In genomic region chrX:47560179-47560830, GRCh38 we compare ENCODE assay signal across 8 cellular contexts. TPM values are rescaled to one million over a fixed set of nuclear protein-coding genes. Genes with fewer than 3 reads are reported as not detected.
DNase-seq lines count a peak whose midpoint lies in the region; ATAC-seq and TF ChIP-seq lines count a peak whose summit lies in the region.

No MANE protein-coding gene starts in this region.

- H3K27me3 ChIP-seq in adrenal gland (no peaks in the 10 kb centered on the region), liver (ENCODE audit: control insufficient read depth in 4 of 4, insufficient read depth in 4 of 4, low read length in 3 of 4) (no peaks in the 10 kb centered on the region)

- H3K9ac ChIP-seq in liver (ENCODE audit: low read depth in 1 of 2, low read length in 2 of 2): peak overlapping the region; percentile 33 to 60

- intact Hi-C loops in adrenal gland (cut with DNase I): loop anchor here in 1 of 2 donors (10.0 kb wide), 1 partner anchor 84 kb away; no protein-coding TSS in a partner anchor

- H3K4me3 ChIP-seq in adrenal gland: peak overlapping the region in 2 of 4 donors; percentile 52 to 63
- H3K4me3 ChIP-seq in liver (ENCODE audit: low read depth in 1 of 3, low read length in 3 of 3): peak overlapping the region in 2 of 3 donors; percentile 42 to 44

- no peak for DNase-seq in activated naive CD4-positive, alpha-beta T cell treated with anti-CD3 and anti-CD28 coated beads, Interleukin-2, amount 50 U/mL, for 16 hours
- no peak for DNase-seq in adrenal gland
- DNase-seq in type B pancreatic cell (ENCODE audit: extremely low spot score, unreplicated experiment): no peak
- no peak for DNase-seq in H4 (ENCODE audit: low spot score)
- no peak for DNase-seq in cerebellum (ENCODE audit: low spot score)

- H3K36me3 Mint-ChIP-seq in activated naive CD4-positive, alpha-beta T cell treated with anti-CD3 and anti-CD28 coated beads, Interleukin-2, amount 50 U/mL, for 24 hours: peaks cover 9% of the 10 kb centered on the region
- peaks cover 10% of the 10 kb centered on the region for H3K36me3 Mint-ChIP-seq in type B pancreatic cell

- ATAC-seq in HG03354 (IDR thresholded peaks at IDR 0.05; ENCODE audit: poor library complexity, severe bottlenecking, unreplicated experiment): no peak

- TF ChIP-seq RAD21 in liver (IDR thresholded peaks at IDR 0.05): no peak

- no peaks in the 10 kb centered on the region for H3K27me3 Mint-ChIP-seq in activated naive CD4-positive, alpha-beta T cell treated with anti-CD3 and anti-CD28 coated beads, Interleukin-2, amount 50 U/mL, for 24 hours
- H3K27me3 Mint-ChIP-seq in type B pancreatic cell: no peaks in the 10 kb centered on the region

- WGBS in adrenal gland, 4 donors: 13 to 35% (median 21%) methylated on average over 12 to 13 of the region's 13 CpGs
- 9% methylated on average over 13 of the region's 13 CpGs for WGBS in liver

- peaks cover 45% of the 10 kb centered on the region for H3K4me1 Mint-ChIP-seq in activated naive CD4-positive, alpha-beta T cell treated with anti-CD3 and anti-CD28 coated beads, Interleukin-2, amount 50 U/mL, for 24 hours
- peaks cover 27% of the 10 kb centered on the region for H3K4me1 Mint-ChIP-seq in type B pancreatic cell (ENCODE audit: unreplicated experiment)

- no peaks in the 10 kb centered on the region for H3K4me1 ChIP-seq in adrenal gland (replicated peaks in 1 of 2)
- H3K4me1 ChIP-seq in liver (ENCODE audit: control insufficient read depth in 4 of 4, insufficient read depth in 4 of 4, low read length in 3 of 4): peaks cover 10 to 32% (median 20%) of the 10 kb centered on the region in 4 donors

- TF ChIP-seq POLR2A in adrenal gland (IDR thresholded peaks at IDR 0.05): no peak

- TF ChIP-seq CTCF in adrenal gland (IDR thresholded peaks at IDR 0.05) (no peak), liver (IDR thresholded peaks at IDR 0.05; ENCODE audit: low read depth, low read length, missing input control) (no peak), type B pancreatic cell (conservative IDR thresholded peaks at IDR 0.05) (no peak)

- H3K4me3 Mint-ChIP-seq in activated naive CD4-positive, alpha-beta T cell treated with anti-CD3 and anti-CD28 coated beads, Interleukin-2, amount 50 U/mL, for 24 hours: peak overlapping the region; percentile 96
- peak overlapping the region; percentile 97 for H3K4me3 Mint-ChIP-seq in type B pancreatic cell

- peak overlapping the region; percentile 99 for H3K27ac Mint-ChIP-seq in activated naive CD4-positive, alpha-beta T cell treated with anti-CD3 and anti-CD28 coated beads, Interleukin-2, amount 50 U/mL, for 24 hours
- H3K27ac Mint-ChIP-seq in type B pancreatic cell: peak overlapping the region; percentile 99

- H3K36me3 ChIP-seq in adrenal gland (replicated peaks in 1 of 2) (peaks cover 0 to 11% of the 10 kb centered on the region in 2 donors), liver (ENCODE audit: control insufficient read depth in 4 of 4, insufficient read depth in 3 of 4, low read depth in 1 of 4, low read length in 3 of 4) (peaks cover 0 to 16% (median 7%) of the 10 kb centered on the region in 4 donors)

- H3K9me3 ChIP-seq in adrenal gland (replicated peaks in 1 of 3) (no peaks in the 10 kb centered on the region), liver (ENCODE audit: control insufficient read depth in 4 of 4, low read length in 3 of 4) (no peaks in the 10 kb centered on the region)

- peak overlapping the region in 4 of 5 donors; percentile 31 to 99 (median 89) for H3K27ac ChIP-seq in adrenal gland
- H3K27ac ChIP-seq in liver (ENCODE audit: low read depth in 1 of 2, low read length in 2 of 2): peak overlapping the region; percentile 89 to 91

- H3K9me3 Mint-ChIP-seq in activated naive CD4-positive, alpha-beta T cell treated with anti-CD3 and anti-CD28 coated beads, Interleukin-2, amount 50 U/mL, for 24 hours: no peaks in the 10 kb centered on the region
- no peaks in the 10 kb centered on the region for H3K9me3 Mint-ChIP-seq in type B pancreatic cell

TF ChIP-seq in liver, 16 proteins besides CTCF, POLR2A, EP300 and RAD21:
- TF ChIP-seq FOXA1 (IDR thresholded peaks at IDR 0.05) (no peak), REST (IDR thresholded peaks at IDR 0.05) (no peak), NR2F2 (IDR thresholded peaks at IDR 0.05) (no peak), RXRA (IDR thresholded peaks at IDR 0.05) (no peak), MAX (IDR thresholded peaks at IDR 0.05) (no peak)

RNA-seq across cellular contexts. Expression of gene ARAF, which starts 0.7 kb away (rescaled TPM):
- total RNA-seq in adrenal gland: 100 to 1,000 TPM in 2 of 8 donors, 10 to 100 TPM in 6; 44.8 to 113 (median 78.1) TPM
- 10 to 100 TPM; 51.2 to 64.5 (median 59.4) TPM for polyA plus RNA-seq in adrenal gland
- 10 to 100 TPM; 16.2 to 32.4 TPM for total RNA-seq in liver
- polyA plus RNA-seq in liver: 10 to 100 TPM; 45.4 to 59.8 TPM
- 56.2 and 60.7 TPM in 2 replicates for total RNA-seq in type B pancreatic cell (ENCODE audit: low replicate concordance)
- total RNA-seq in H4 (2014; rRNA removed; shearing (Covaris generic)): 14.8 and 32.3 TPM in 2 replicates
- 7.0 TPM for total RNA-seq in cerebellum

RNA-seq across cellular contexts. Expression of gene TIMP1, which starts 21.9 kb away (rescaled TPM):
- total RNA-seq in adrenal gland (1,000 to 10,000 TPM in 2 of 8 donors, 100 to 1,000 TPM in 6; 560 to 1,511 (median 704) TPM), liver (10 to 100 TPM; 18.0 to 79.4 TPM), type B pancreatic cell (ENCODE audit: low replicate concordance) (31.8 and 95.4 TPM in 2 replicates), cerebellum (8.3 TPM)
- polyA plus RNA-seq in adrenal gland (1,000 to 10,000 TPM in 2 of 3 donors, 100 to 1,000 TPM in 1; 415 to 3,693 (median 3,244) TPM), liver (1,000 to 10,000 TPM in 1 of 2 donors, 100 to 1,000 TPM in 1; 213 to 1,609 TPM)
- 281 and 386 TPM in 2 replicates for total RNA-seq in H4 (2014; rRNA removed; shearing (Covaris generic))

RNA-seq across cellular contexts. Expression of gene SYN1, which starts 59.4 kb away (rescaled TPM):
- 1 to 10 TPM in 6 of 8 donors, under 1 TPM in 1, not detected in 1; 0.12 to 8.2 (median 3.4) TPM for total RNA-seq in adrenal gland
- polyA plus RNA-seq in adrenal gland: 10 to 100 TPM in 1 of 3 donors, 1 to 10 TPM in 2; 3.8 to 16.5 (median 6.2) TPM
- under 1 TPM; 0.09 to 0.33 TPM for total RNA-seq in liver
- polyA plus RNA-seq in liver: 1 to 10 TPM in 1 of 2 donors, under 1 TPM in 1; 0.86 to 2.5 TPM
- total RNA-seq in type B pancreatic cell (ENCODE audit: low replicate concordance): 3.7 and 4.2 TPM in 2 replicates
- not detected in 2 replicates for total RNA-seq in H4 (2014; rRNA removed; shearing (Covaris generic))
- 9.8 TPM for total RNA-seq in cerebellum
